In genomic region chr1:210416681-210417080, GRCh38 we compare ENCODE assay signal across 26 cellular contexts.
"Had no signal": no experiment of that assay in that cellular context is flagged by ENCODE, and none has a peak within 500 bp of the region (broad histone marks: within the 10 kb centered on the region; RNA-seq: fewer than 3 reads in every experiment).

No MANE protein-coding gene starts in this region.

- H3K4me1 ChIP-seq: gastrocnemius medialis, heart left ventricle, right atrium auricular region, sigmoid colon, thyroid gland, vagina had no signal

- H3K9me3 ChIP-seq: gastrocnemius medialis, heart left ventricle, prostate gland, right atrium auricular region, sigmoid colon, stomach, thyroid gland, vagina had no signal

- H3K36me3 ChIP-seq: gastrocnemius medialis, neural progenitor cell, prostate gland, right atrium auricular region, sigmoid colon, thyroid gland, vagina had no signal

- H3K27ac ChIP-seq: gastrocnemius medialis, heart left ventricle, hepatocyte, neural progenitor cell, prostate gland, right atrium auricular region, sigmoid colon, stomach, thyroid gland, vagina had no signal

- H3K9me3 Mint-ChIP-seq: memory B cell; naive thymus-derived CD4-positive, alpha-beta T cell had no signal

- H3K4me1 Mint-ChIP-seq: memory B cell; naive thymus-derived CD4-positive, alpha-beta T cell had no signal

- H3K79me2 ChIP-seq: hepatocyte had no signal

- DNase-seq: dorsolateral prefrontal cortex; effector CD4-positive, alpha-beta T cell; foreskin fibroblast; gastrocnemius medialis; heart left ventricle; kidney; naive thymus-derived CD4-positive, alpha-beta T cell; sigmoid colon; stimulated activated CD4-positive, alpha-beta T cell treated with anti-CD3 and anti-CD28 coated beads, Interleukin-12 subunit alpha, Interleukin-12 subunit beta, amount 100 ng/mL, for 4 hours; stimulated activated CD4-positive, alpha-beta T cell treated with anti-CD3 and anti-CD28 coated beads, Interleukin-1b, Interleukin-23, amount 100 ng/mL, for 48 hours; stimulated activated CD4-positive, alpha-beta T cell treated with anti-CD3 and anti-CD28 coated beads, Interleukin-4, amount 100 ng/mL, for 1 hour; stimulated activated CD8-positive, alpha-beta memory T cell treated with anti-CD3 and anti-CD28 coated beads, Interleukin-4, amount 100 ng/mL, for 48 hours; stimulated activated naive CD4-positive, alpha-beta T cell; stomach; thyroid gland; trophoblast cell had no signal

- H2AFZ ChIP-seq: hepatocyte, neural progenitor cell had no signal

- H3K27me3 ChIP-seq: dorsolateral prefrontal cortex, gastrocnemius medialis, heart left ventricle, hepatocyte, neural progenitor cell, right atrium auricular region, sigmoid colon, stomach, thyroid gland, vagina had no signal

- H3K4me3 ChIP-seq: dorsolateral prefrontal cortex, gastrocnemius medialis, heart left ventricle, hepatocyte, lung, neural progenitor cell, prostate gland, right atrium auricular region, sigmoid colon, smooth muscle cell, stomach, thyroid gland, vagina had no signal

- ATAC-seq: gastrocnemius medialis; heart left ventricle; left lobe of liver; naive thymus-derived CD4-positive, alpha-beta T cell had no signal

- H3K27ac Mint-ChIP-seq: memory B cell; naive thymus-derived CD4-positive, alpha-beta T cell; nephron; neural progenitor cell had no signal

- H3K9ac ChIP-seq: neural progenitor cell had no signal

- H3K27me3 Mint-ChIP-seq: memory B cell had no signal

- H3K4me3 Mint-ChIP-seq: memory B cell; naive thymus-derived CD4-positive, alpha-beta T cell; nephron; neural progenitor cell had no signal

- H3K4me2 ChIP-seq: hepatocyte, neural progenitor cell, smooth muscle cell had no signal
